ENCODE assay signal across 11 cellular contexts in the genomic region with DNA sequence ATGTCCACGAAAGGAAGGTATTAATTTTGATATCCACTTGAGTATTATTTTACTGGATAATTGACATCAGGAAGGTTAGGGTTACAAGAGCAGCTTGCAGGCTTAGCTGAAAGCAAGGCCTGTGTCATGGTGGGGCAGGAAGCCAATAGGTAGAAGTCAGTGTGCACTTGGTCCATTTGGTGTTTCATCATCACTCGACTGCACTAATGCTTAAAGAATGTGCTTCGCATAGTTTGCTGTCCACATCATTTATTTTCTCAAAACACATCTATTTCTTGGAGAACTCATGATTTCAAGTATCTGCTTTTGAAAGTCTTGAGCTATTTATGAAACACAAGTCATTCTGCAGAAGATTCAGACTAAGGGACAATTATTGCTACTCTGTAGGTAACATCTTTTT. TPM values are rescaled to one million over a fixed set of nuclear protein-coding genes. Genes with fewer than 3 reads are reported as not detected.
DNase-seq lines count a peak whose midpoint lies in the region; ATAC-seq and TF ChIP-seq lines count a peak whose summit lies in the region.
"Had no signal": no experiment of that assay in that cellular context is flagged by ENCODE, and none has a peak within 500 bp of the region (broad histone marks: within the 10 kb centered on the region; RNA-seq: fewer than 3 reads in every experiment).

No MANE protein-coding gene starts in this region.

- peaks cover 2% of the 10 kb centered on the region for H3K4me1 Mint-ChIP-seq in activated CD4-positive, alpha-beta T cell treated with anti-CD3 and anti-CD28 coated beads, Interleukin-2, amount 10 ng/mL, durations not matched to agents 7 days and 5 days

- no peaks in the 10 kb centered on the region for H3K36me3 ChIP-seq in SJCRH30
- no peaks in the 10 kb centered on the region for H3K36me3 ChIP-seq in psoas muscle (ENCODE audit: insufficient read depth in 1 of 2, low read depth in 1 of 2)

- peaks cover 12% of the 10 kb centered on the region for H3K9me3 ChIP-seq in SJCRH30 (replicated peaks)
- H3K9me3 ChIP-seq in psoas muscle = no peaks in the 10 kb centered on the region

- H3K9me3 Mint-ChIP-seq in activated CD4-positive, alpha-beta T cell treated with anti-CD3 and anti-CD28 coated beads, Interleukin-2, amount 10 ng/mL, durations not matched to agents 7 days and 5 days = peaks cover 15% of the 10 kb centered on the region

- H3K4me3 ChIP-seq in SJCRH30 = no peak overlapping the region
- H3K4me3 ChIP-seq in psoas muscle = no peak overlapping the region

- intact Hi-C loops in psoas muscle (cut with DNase I) = no loop called here

- H3K4me3 Mint-ChIP-seq in activated CD4-positive, alpha-beta T cell treated with anti-CD3 and anti-CD28 coated beads, Interleukin-2, amount 10 ng/mL, durations not matched to agents 7 days and 5 days = no peak overlapping the region
- H3K4me3 Mint-ChIP-seq: naive thymus-derived CD8-positive, alpha-beta T cell; stimulated activated naive CD8-positive, alpha-beta T cell treated with anti-CD3 and anti-CD28 coated beads, Interleukin-15, Interleukin-2, amounts not matched to agents 100 ng/mL and 50 ng/mL, for 24 hours had no signal

- H3K27ac ChIP-seq in SJCRH30 = peak overlapping the region; percentile 38
- no peak overlapping the region for H3K27ac ChIP-seq in psoas muscle

- peak; percentile 99 for DNase-seq in EL
- DNase-seq in SJCRH30 = peak; percentile 30 to 55
- peak; percentile 98 for DNase-seq in fibroblast of the conjunctiva (ENCODE audit: low read depth)
- peak; percentile 76 to 80 for DNase-seq in psoas muscle
- no peak for DNase-seq in ureter (ENCODE audit: low spot score)
- DNase-seq in activated CD4-positive, alpha-beta T cell treated with anti-CD3 and anti-CD28 coated beads, Interleukin-2, amount 10 ng/mL, durations not matched to agents 7 days and 5 days = no peak
- DNase-seq in anterior cingulate cortex (lab: John Stamatoyannopoulos, UW) = no peak
- DNase-seq in CD1c-positive myeloid dendritic cell (ENCODE audit: extremely low spot score) = no peak
- DNase-seq: amygdala; naive thymus-derived CD8-positive, alpha-beta T cell had no signal

- H3K27me3 ChIP-seq in SJCRH30 (no peaks in the 10 kb centered on the region), psoas muscle (ENCODE audit: insufficient read depth in 3 of 3, low read length in 2 of 3) (no peaks in the 10 kb centered on the region)

- no peaks in the 10 kb centered on the region for H3K36me3 Mint-ChIP-seq in activated CD4-positive, alpha-beta T cell treated with anti-CD3 and anti-CD28 coated beads, Interleukin-2, amount 10 ng/mL, durations not matched to agents 7 days and 5 days (ENCODE audit: low read depth)

- peaks cover 10% of the 10 kb centered on the region for H3K4me1 ChIP-seq in SJCRH30
- no peaks in the 10 kb centered on the region for H3K4me1 ChIP-seq in psoas muscle

- CTCF ChIA-PET in activated CD4-positive, alpha-beta T cell treated with anti-CD3 and anti-CD28 coated beads, Interleukin-2, amount 10 ng/mL, durations not matched to agents 7 days and 5 days (lab: Charles Lee) = no interaction called here

- POLR2A ChIA-PET in activated CD4-positive, alpha-beta T cell treated with anti-CD3 and anti-CD28 coated beads, Interleukin-2, amount 10 ng/mL, durations not matched to agents 7 days and 5 days (lab: Charles Lee) = no interaction called here

- 25 to 40% (median 32%) methylated on average over 3 of the region's 3 CpGs for WGBS in psoas muscle, 3 donors

- H3K27ac Mint-ChIP-seq in activated CD4-positive, alpha-beta T cell treated with anti-CD3 and anti-CD28 coated beads, Interleukin-2, amount 10 ng/mL, durations not matched to agents 7 days and 5 days = no peak overlapping the region
- H3K27ac Mint-ChIP-seq: naive thymus-derived CD8-positive, alpha-beta T cell; stimulated activated naive CD8-positive, alpha-beta T cell treated with anti-CD3 and anti-CD28 coated beads, Interleukin-15, Interleukin-2, amounts not matched to agents 100 ng/mL and 50 ng/mL, for 24 hours had no signal

- no peak for TF ChIP-seq CTCF in psoas muscle (IDR thresholded peaks at IDR 0.05)

- no peaks in the 10 kb centered on the region for H3K27me3 Mint-ChIP-seq in activated CD4-positive, alpha-beta T cell treated with anti-CD3 and anti-CD28 coated beads, Interleukin-2, amount 10 ng/mL, durations not matched to agents 7 days and 5 days
- H3K27me3 Mint-ChIP-seq: stimulated activated naive CD8-positive, alpha-beta T cell treated with anti-CD3 and anti-CD28 coated beads, Interleukin-15, Interleukin-2, amounts not matched to agents 100 ng/mL and 50 ng/mL, for 24 hours had no signal

- peak; percentile 84 to 98 (median 94) for ATAC-seq in psoas muscle
- ATAC-seq: naive thymus-derived CD8-positive, alpha-beta T cell had no signal

RNA-seq across cellular contexts. Expression of a gene that starts 59.6 kb away (rescaled TPM):
- not detected in 2 replicates for total RNA-seq in SJCRH30 (2014; rRNA removed; shearing (Covaris generic))
- 1 to 10 TPM in 1 of 4 donors, under 1 TPM in 3; 0.46 to 1.1 (median 0.68) TPM for total RNA-seq in psoas muscle
- under 1 TPM; 0.31 to 0.47 (median 0.36) TPM for polyA plus RNA-seq in psoas muscle
- 12.4 TPM for total RNA-seq in ureter
- total RNA-seq in activated CD4-positive, alpha-beta T cell treated with anti-CD3 and anti-CD28 coated beads, Interleukin-2, amount 10 ng/mL, durations not matched to agents 7 days and 5 days = not detected
- total RNA-seq: naive thymus-derived CD8-positive, alpha-beta T cell had no signal

Comparison
In these comparisons a context has a peak if more than half of its experiments do, and no peak if none do; other contexts are left out.
1. DNase-seq: peak in EL (single experiment), SJCRH30 (2 of 2), fibroblast of the conjunctiva (single experiment) and psoas muscle (2 of 2); none in ureter (single experiment), activated CD4-positive, alpha-beta T cell treated with anti-CD3 and anti-CD28 coated beads, Interleukin-2, amount 10 ng/mL, durations not matched to agents 7 days and 5 days (single experiment), anterior cingulate cortex (0 of 58) and CD1c-positive myeloid dendritic cell (single experiment).